Comparison of ENCODE assay signal across 2 cellular contexts in the genomic region with DNA sequence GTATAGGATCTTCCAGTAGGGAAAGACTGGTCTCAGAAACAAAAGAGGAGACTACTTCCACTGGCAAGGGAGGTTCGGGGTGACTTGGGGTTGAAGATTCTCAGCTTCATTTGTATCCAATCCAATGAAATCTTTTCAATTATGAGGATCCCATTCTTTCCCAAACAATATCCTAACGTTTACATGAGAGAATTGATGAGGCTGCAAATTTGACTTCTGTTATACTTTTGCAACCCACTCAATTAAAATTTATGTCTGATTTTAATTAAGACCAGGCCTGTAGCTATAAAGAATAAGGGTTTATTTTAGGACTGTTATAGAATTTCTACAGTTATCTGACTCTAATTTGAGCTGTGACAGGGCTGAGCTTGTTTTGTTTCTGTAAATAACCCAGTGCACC.
TF ChIP-seq lines count a peak whose summit lies in the region.

No MANE protein-coding gene starts in this region.

TF ChIP-seq in A549, 52 proteins besides CTCF, POLR2A, EP300 and RAD21:
- TF ChIP-seq, protein P1, sequence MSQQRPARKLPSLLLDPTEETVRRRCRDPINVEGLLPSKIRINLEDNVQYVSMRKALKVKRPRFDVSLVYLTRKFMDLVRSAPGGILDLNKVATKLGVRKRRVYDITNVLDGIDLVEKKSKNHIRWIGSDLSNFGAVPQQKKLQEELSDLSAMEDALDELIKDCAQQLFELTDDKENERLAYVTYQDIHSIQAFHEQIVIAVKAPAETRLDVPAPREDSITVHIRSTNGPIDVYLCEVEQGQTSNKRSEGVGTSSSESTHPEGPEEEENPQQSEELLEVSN (IDR thresholded peaks at IDR 0.05; ENCODE audit: borderline replicate concordance, low read depth): no peak
- TF ChIP-seq MAFK (IDR thresholded peaks at IDR 0.05; ENCODE audit: partially characterized antibody): peak; percentile 64

TF ChIP-seq in IMR-90, 13 proteins besides CTCF, POLR2A, EP300 and RAD21:
- no peak for TF ChIP-seq RFX5 (IDR thresholded peaks at IDR 0.05; ENCODE audit: low read depth, low read length)
- TF ChIP-seq RCOR1 (IDR thresholded peaks at IDR 0.05; ENCODE audit: insufficient replicate concordance, low read length): no peak
- TF ChIP-seq MAFK (IDR thresholded peaks at IDR 0.05; ENCODE audit: low read depth, low read length): peak; percentile 54; the same call in 1 of the 2 replicates
